ENCODE assay signal across 8 cellular contexts in the genomic region with DNA sequence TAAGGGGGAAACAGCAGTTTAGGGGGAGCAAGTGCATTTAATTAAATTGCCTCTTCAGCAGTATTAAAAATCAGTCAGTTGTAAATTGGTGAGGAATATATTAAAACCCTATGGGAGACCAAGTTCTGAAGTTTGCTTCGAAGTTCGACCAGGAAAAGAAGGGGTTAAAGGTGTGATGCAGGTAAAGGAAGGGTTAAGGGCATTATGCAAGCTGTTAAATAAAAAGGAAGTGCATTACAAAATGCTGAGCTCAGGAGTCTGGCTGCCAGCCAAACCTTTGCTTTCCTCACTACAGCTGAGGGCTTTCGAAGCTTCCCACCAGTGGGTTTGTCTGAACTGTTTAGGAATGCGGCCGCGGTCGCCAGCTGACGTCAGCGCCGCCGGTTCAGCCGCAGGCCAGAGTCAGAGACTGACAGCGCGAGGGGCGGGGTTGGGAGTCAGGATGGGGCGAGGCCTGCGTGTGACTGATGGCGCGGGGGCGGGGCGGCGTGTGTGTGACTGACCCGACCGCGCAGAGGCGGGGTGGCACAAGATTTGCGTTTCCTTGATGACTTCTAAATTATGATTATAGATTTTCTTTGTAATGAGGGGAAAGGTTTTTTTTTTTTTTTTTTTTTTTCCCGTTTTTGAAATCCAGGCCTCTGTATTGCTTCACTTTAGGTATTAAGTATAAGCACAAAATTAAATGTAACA.
DNase-seq lines count a peak whose midpoint lies in the region; ATAC-seq and TF ChIP-seq lines count a peak whose summit lies in the region.

No MANE protein-coding gene starts in this region.

- peak overlapping the region; percentile 43 for H3K4me3 ChIP-seq in smooth muscle cell

- WGBS in smooth muscle cell (ENCODE audit: low lambda C conversion rate): 1% methylated on average over 20 of the region's 28 CpGs

- peak overlapping the region; percentile 69 for H3K4me3 Mint-ChIP-seq in central memory CD8-positive, alpha-beta T cell

- H3K9me3 ChIP-seq in smooth muscle cell (replicated peaks; ENCODE audit: low read depth): no peaks in the 10 kb centered on the region

- peaks cover 14% of the 10 kb centered on the region for H3F3A ChIP-seq in smooth muscle cell (ENCODE audit: low read depth)

- DNase-seq in AG20443 (ENCODE audit: low spot score) (peak; percentile 98), GM19240 (ENCODE audit: insufficient read length, low spot score) (peak; percentile 76), NCI-H446 treated with DMSO at 0.1 percent for 48 hours (lab: John Stamatoyannopoulos, UW) (peak; percentile 86), iPS-NIHi7 (ENCODE audit: extremely low spot score) (peak; percentile 97), smooth muscle cell (lab: John Stamatoyannopoulos, UW; ENCODE audit: unreplicated experiment) (peak; percentile 92)
- peak; percentile 94 to 96 for DNase-seq in central memory CD8-positive, alpha-beta T cell (ENCODE audit: low spot score in 2 of 2)

- no peak for TF ChIP-seq CTCF in smooth muscle cell (IDR thresholded peaks at IDR 0.05; ENCODE audit: borderline replicate concordance, insufficient read depth, poor library complexity, severe bottlenecking)

- ATAC-seq in HG03432 (IDR thresholded peaks at IDR 0.05; ENCODE audit: unreplicated experiment): peak; percentile 100
- peak; percentile 97 to 98 for ATAC-seq in activated CD4-positive, CD25-positive, alpha-beta regulatory T cell treated with anti-CD3 and anti-CD28 coated beads, Interleukin-2, amount 50 U/mL, for 24 hours
- ATAC-seq in central memory CD8-positive, alpha-beta T cell (replicated peaks; ENCODE audit: extremely low read depth, poor library complexity, severe bottlenecking): peak; percentile 99

- no peaks in the 10 kb centered on the region for H3K36me3 ChIP-seq in smooth muscle cell (ENCODE audit: low read depth)

- H3K79me2 ChIP-seq in smooth muscle cell (ENCODE audit: low read depth): peaks cover 84% of the 10 kb centered on the region

- H3K36me3 Mint-ChIP-seq in central memory CD8-positive, alpha-beta T cell (ENCODE audit: insufficient read depth): peaks cover 16% of the 10 kb centered on the region

- H3K27me3 ChIP-seq in smooth muscle cell (ENCODE audit: low read depth): no peaks in the 10 kb centered on the region

- peak overlapping the region; percentile 95 for H3K9ac ChIP-seq in smooth muscle cell (ENCODE audit: low read depth)

- H3K4me2 ChIP-seq in smooth muscle cell: peak overlapping the region; percentile 84

- H4K20me1 ChIP-seq in smooth muscle cell (ENCODE audit: low read depth): peaks cover 77% of the 10 kb centered on the region

- peak overlapping the region; percentile 89 for H3K27ac Mint-ChIP-seq in central memory CD8-positive, alpha-beta T cell (ENCODE audit: low read depth)

- H3K27me3 Mint-ChIP-seq in central memory CD8-positive, alpha-beta T cell: no peaks in the 10 kb centered on the region

- H2AFZ ChIP-seq in smooth muscle cell (ENCODE audit: low read depth): no peak overlapping the region

- peaks cover 25% of the 10 kb centered on the region for H3K4me1 Mint-ChIP-seq in central memory CD8-positive, alpha-beta T cell

- H3K4me1 ChIP-seq in smooth muscle cell (ENCODE audit: low read depth): peaks cover 27% of the 10 kb centered on the region

- H3K27ac ChIP-seq in smooth muscle cell (ENCODE audit: low read depth): peak overlapping the region; percentile 99

- no peaks in the 10 kb centered on the region for H3K9me3 Mint-ChIP-seq in central memory CD8-positive, alpha-beta T cell

Comparison
In these comparisons a context has a peak if more than half of its experiments do, and no peak if none do; other contexts are left out.
1. Peak in every context shown above with its lines: DNase-seq, ATAC-seq, H3K4me3 ChIP-seq and H3K27ac ChIP-seq.